In genomic region chr12:6074394-6074793, GRCh38 we compare ENCODE assay signal across 13 cellular contexts. TPM values are rescaled to one million over a fixed set of nuclear protein-coding genes. Genes with fewer than 3 reads are reported as not detected.
DNase-seq lines count a peak whose midpoint lies in the region; ATAC-seq, FAIRE-seq and TF ChIP-seq lines count a peak whose summit lies in the region.
"Had no signal": no experiment of that assay in that cellular context is flagged by ENCODE, and none has a peak within 500 bp of the region (broad histone marks: within the 10 kb centered on the region; RNA-seq: fewer than 3 reads in every experiment).

No MANE protein-coding gene starts in this region.

- H3K27me3 ChIP-seq in vagina: no peaks in the 10 kb centered on the region
- H3K27me3 ChIP-seq: breast epithelium had no signal

- WGBS in mesodermal cell (ENCODE audit: insufficient coverage in 2 of 2), 2 experiments: 83 to 86% methylated on average over 2 to 3 of the region's 4 CpGs

- H3K36me3 ChIP-seq in mesodermal cell (ENCODE audit: control insufficient read depth, insufficient read depth, low read length): no peaks in the 10 kb centered on the region
- no peaks in the 10 kb centered on the region for H3K36me3 ChIP-seq in vagina
- H3K36me3 ChIP-seq: breast epithelium, neutrophil had no signal

- peak overlapping the region; percentile 82 for H3K27ac Mint-ChIP-seq in stimulated activated naive CD8-positive, alpha-beta T cell treated with anti-CD3 and anti-CD28 coated beads, Interleukin-15, Interleukin-2, amounts not matched to agents 100 ng/mL and 50 ng/mL, for 24 hours
- peak overlapping the region; percentile 0 to 17 for H3K27ac Mint-ChIP-seq in activated naive CD4-positive, alpha-beta T cell treated with anti-CD3 and anti-CD28 coated beads, Interleukin-2, amount 50 U/mL, for 72 hours

- no peak for FAIRE-seq in RCC 7860 (lab: Jason Lieb, UNC)
- FAIRE-seq: islet of Langerhans had no signal

- no peak for ATAC-seq in stimulated activated naive CD8-positive, alpha-beta T cell treated with anti-CD3 and anti-CD28 coated beads, Interleukin-15, Interleukin-2, amounts not matched to agents 100 U/mL and 50 U/mL, for 24 hours
- peak; percentile 9 to 38 for ATAC-seq in activated naive CD4-positive, alpha-beta T cell treated with anti-CD3 and anti-CD28 coated beads, Interleukin-2, amount 50 U/mL, for 72 hours

- peaks cover 33% of the 10 kb centered on the region for H3K27me3 Mint-ChIP-seq in stimulated activated naive CD8-positive, alpha-beta T cell treated with anti-CD3 and anti-CD28 coated beads, Interleukin-15, Interleukin-2, amounts not matched to agents 100 ng/mL and 50 ng/mL, for 24 hours

- H3K4me3 Mint-ChIP-seq in stimulated activated naive CD8-positive, alpha-beta T cell treated with anti-CD3 and anti-CD28 coated beads, Interleukin-15, Interleukin-2, amounts not matched to agents 100 ng/mL and 50 ng/mL, for 24 hours: peak overlapping the region; percentile 68

- TF ChIP-seq POLR2A in vagina (IDR thresholded peaks at IDR 0.05): no peak

- H3K4me1 ChIP-seq in mesodermal cell (ENCODE audit: control insufficient read depth, insufficient read depth, low read length, poor library complexity, severe bottlenecking) (peaks cover 10% of the 10 kb centered on the region), vagina (peaks cover 68% of the 10 kb centered on the region)
- H3K4me1 ChIP-seq: breast epithelium had no signal

- no peak overlapping the region for H3K4me3 ChIP-seq in mesodermal cell (ENCODE audit: extremely low read depth, insufficient read depth, low read length, poor library complexity, severe bottlenecking)
- H3K4me3 ChIP-seq in vagina: peak overlapping the region; percentile 2 to 34

- intact Hi-C loops in vagina (cut with DNase I): loop anchor here (10.0 kb wide), 1 partner anchor 110 kb away; no protein-coding TSS in a partner anchor

- H3K9me3 ChIP-seq in mesodermal cell (ENCODE audit: control insufficient read depth, low read length): no peaks in the 10 kb centered on the region
- H3K9me3 ChIP-seq in vagina: no peaks in the 10 kb centered on the region
- H3K9me3 ChIP-seq: breast epithelium, neutrophil had no signal

- peaks cover 39% of the 10 kb centered on the region for H3K4me1 Mint-ChIP-seq in stimulated activated naive CD8-positive, alpha-beta T cell treated with anti-CD3 and anti-CD28 coated beads, Interleukin-15, Interleukin-2, amounts not matched to agents 100 ng/mL and 50 ng/mL, for 24 hours (ENCODE audit: low read depth)

- TF ChIP-seq CTCF in vagina (IDR thresholded peaks at IDR 0.05): no peak

- no peaks in the 10 kb centered on the region for H3K36me3 Mint-ChIP-seq in stimulated activated naive CD8-positive, alpha-beta T cell treated with anti-CD3 and anti-CD28 coated beads, Interleukin-15, Interleukin-2, amounts not matched to agents 100 ng/mL and 50 ng/mL, for 24 hours (ENCODE audit: low read depth)
- H3K36me3 Mint-ChIP-seq in activated naive CD4-positive, alpha-beta T cell treated with anti-CD3 and anti-CD28 coated beads, Interleukin-2, amount 50 U/mL, for 72 hours: no peaks in the 10 kb centered on the region

- DNase-seq in stimulated activated naive CD8-positive, alpha-beta T cell treated with anti-CD3 and anti-CD28 coated beads, Interleukin-15, Interleukin-2, amounts not matched to agents 100 U/mL and 50 U/mL, for 24 hours: no peak
- DNase-seq in activated naive CD4-positive, alpha-beta T cell treated with anti-CD3 and anti-CD28 coated beads, Interleukin-2, amount 50 U/mL, for 72 hours (ENCODE audit: low spot score in 2 of 2): peak in 1 of 2 donors; percentile 10
- DNase-seq in vagina (ENCODE audit: extremely low spot score in 2 of 2) (no peak), COLO829 (ENCODE audit: low spot score) (no peak), RCC 7860 (ENCODE audit: low spot score) (no peak), NCI-H1048 (lab: John Stamatoyannopoulos, UW) (no peak)
- DNase-seq: C1 segment of cervical spinal cord, SHP77 had no signal

- H3K9me3 Mint-ChIP-seq in stimulated activated naive CD8-positive, alpha-beta T cell treated with anti-CD3 and anti-CD28 coated beads, Interleukin-15, Interleukin-2, amounts not matched to agents 100 ng/mL and 50 ng/mL, for 24 hours: no peaks in the 10 kb centered on the region
- no peaks in the 10 kb centered on the region for H3K9me3 Mint-ChIP-seq in activated naive CD4-positive, alpha-beta T cell treated with anti-CD3 and anti-CD28 coated beads, Interleukin-2, amount 50 U/mL, for 72 hours

- peak overlapping the region; percentile 53 for H3K27ac ChIP-seq in mesodermal cell (ENCODE audit: low read depth, low read length, severe bottlenecking)
- H3K27ac ChIP-seq in vagina: peak overlapping the region; percentile 36
- H3K27ac ChIP-seq: neutrophil had no signal

RNA-seq across cellular contexts. Expression of gene VWF, which starts 50.1 kb away (rescaled TPM):
- under 1 TPM in 1 of 2 donors, not detected in 1; 0.12 TPM for total RNA-seq in activated naive CD4-positive, alpha-beta T cell treated with anti-CD3 and anti-CD28 coated beads, Interleukin-2, amount 50 U/mL, for 72 hours
- polyA plus RNA-seq in mesodermal cell (2013, experiment 1 of 2): 4.1 TPM
- 3.3 TPM for polyA plus RNA-seq in mesodermal cell (2013, experiment 2 of 2)
- 334 TPM for total RNA-seq in vagina

Comparison
In these comparisons a context has a peak if more than half of its experiments do, and no peak if none do; other contexts are left out.
1. RNA of gene VWF, which starts 50.1 kb away (total RNA-seq): 334 TPM in vagina (single experiment); 0.12 TPM in activated naive CD4-positive, alpha-beta T cell treated with anti-CD3 and anti-CD28 coated beads, Interleukin-2, amount 50 U/mL, for 72 hours; every median in the first group is over 100 times any median in the second.